Comparison of ENCODE assay signal across 8 cellular contexts in genomic region chr19:15248648-15249559, GRCh38. TPM values are rescaled to one million over a fixed set of nuclear protein-coding genes. Genes with fewer than 3 reads are reported as not detected.
DNase-seq lines count a peak whose midpoint lies in the region; ATAC-seq lines count a peak whose summit lies in the region.

No MANE protein-coding gene starts in this region.

- ATAC-seq in HG02981 (IDR thresholded peaks at IDR 0.05; ENCODE audit: unreplicated experiment) = no peak
- no peak for ATAC-seq in GM18909 (IDR thresholded peaks at IDR 0.05; ENCODE audit: poor library complexity, unreplicated experiment)

- peak overlapping the region; percentile 80 for H3K27ac ChIP-seq in skeletal muscle tissue (ENCODE audit: low read depth, low read length)

- H3K9ac ChIP-seq in skeletal muscle tissue (ENCODE audit: low read depth in 1 of 3, low read length in 3 of 3) = peak overlapping the region; percentile 61 to 79 (median 71)

- H3K9me3 ChIP-seq in skeletal muscle tissue (ENCODE audit: control insufficient read depth in 3 of 3, low read length in 3 of 3) = no peaks in the 10 kb centered on the region

- H3K27me3 ChIP-seq in skeletal muscle tissue (ENCODE audit: control insufficient read depth in 3 of 3, insufficient read depth in 3 of 3, low read length in 3 of 3) = no peaks in the 10 kb centered on the region

- H3K4me3 ChIP-seq in skeletal muscle tissue (ENCODE audit: low read length in 3 of 3) = peak overlapping the region in 1 of 3 donors; percentile 17

- peaks cover 90 to 91% (median 91%) of the 10 kb centered on the region in 3 donors for H3K4me1 ChIP-seq in skeletal muscle tissue (ENCODE audit: control insufficient read depth in 3 of 3, insufficient read depth in 3 of 3, low read length in 3 of 3)

- H3K36me3 ChIP-seq in skeletal muscle tissue (ENCODE audit: control insufficient read depth in 3 of 3, insufficient read depth in 3 of 3, low read length in 3 of 3) = peaks cover 27 to 41% (median 39%) of the 10 kb centered on the region in 3 donors

- DNase-seq in GOT3 (lab: John Stamatoyannopoulos, UW) (peak; percentile 56), astrocyte of the hippocampus (ENCODE audit: low read depth, low spot score) (peak; percentile 95), hepatic stellate cell (ENCODE audit: low spot score) (peak; percentile 95), SHP77 treated with DMSO at 0.1 percent for 48 hours (lab: John Stamatoyannopoulos, UW) (no peak)
- no peak for DNase-seq in activated CD4-positive, alpha-beta T cell treated with anti-CD3 and anti-CD28 coated beads for 48 hours

RNA-seq across cellular contexts. Expression of gene EPHX3, which starts 16.7 kb away (rescaled TPM):
- not detected for total RNA-seq in skeletal muscle tissue

RNA-seq across cellular contexts. Expression of gene NOTCH3, which starts 48.1 kb away (rescaled TPM):
- 77.8 TPM for total RNA-seq in skeletal muscle tissue

Comparison
In these comparisons a context has a peak if more than half of its experiments do, and no peak if none do; other contexts are left out.
1. DNase-seq: peak in GOT3 (single experiment), astrocyte of the hippocampus (single experiment) and hepatic stellate cell (single experiment); none in SHP77 treated with DMSO at 0.1 percent for 48 hours (single experiment) and activated CD4-positive, alpha-beta T cell treated with anti-CD3 and anti-CD28 coated beads for 48 hours (single experiment).